In genomic region chr6:149934249-149935156, GRCh38 we compare ENCODE assay signal across 1 cellular context.
TF ChIP-seq lines count a peak whose summit lies in the region.

No MANE protein-coding gene starts in this region.

TF ChIP-seq in K562, 482 proteins besides CTCF, POLR2A, EP300 and RAD21 (continued from another document and continues in another):
- TF ChIP-seq RFX5 (IDR thresholded peaks at IDR 0.05; ENCODE audit: low read depth, low read length): no peak
- TF ChIP-seq ZNF644 (tag; IDR thresholded peaks at IDR 0.05; ENCODE audit: low read depth): no peak
- peak; percentile 69; the same call in 1 of the 2 replicates for TF ChIP-seq NBN (IDR thresholded peaks at IDR 0.05; ENCODE audit: low read depth)
- TF ChIP-seq FOXJ3 (CRISPR knock-in tag; IDR thresholded peaks at IDR 0.05): no peak
- TF ChIP-seq POLR2G (IDR thresholded peaks at IDR 0.05; ENCODE audit: low read depth, low read length): no peak
- TF ChIP-seq, protein P1, sequence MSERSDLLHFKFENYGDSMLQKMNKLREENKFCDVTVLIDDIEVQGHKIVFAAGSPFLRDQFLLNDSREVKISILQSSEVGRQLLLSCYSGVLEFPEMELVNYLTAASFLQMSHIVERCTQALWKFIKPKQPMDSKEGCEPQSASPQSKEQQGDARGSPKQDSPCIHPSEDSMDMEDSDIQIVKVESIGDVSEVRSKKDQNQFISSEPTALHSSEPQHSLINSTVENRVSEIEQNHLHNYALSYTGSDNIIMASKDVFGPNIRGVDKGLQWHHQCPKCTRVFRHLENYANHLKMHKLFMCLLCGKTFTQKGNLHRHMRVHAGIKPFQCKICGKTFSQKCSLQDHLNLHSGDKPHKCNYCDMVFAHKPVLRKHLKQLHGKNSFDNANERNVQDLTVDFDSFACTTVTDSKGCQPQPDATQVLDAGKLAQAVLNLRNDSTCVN (CRISPR knock-in tag; IDR thresholded peaks at IDR 0.05): no peak; the same call in 1 of the 2 replicates
- TF ChIP-seq RBM34 (IDR thresholded peaks at IDR 0.05; ENCODE audit: borderline replicate concordance, insufficient read depth, low read length): no peak
- no peak for TF ChIP-seq PRMT5 (CRISPR knock-in tag; IDR thresholded peaks at IDR 0.05)
- no peak for TF ChIP-seq HMGN3 (IDR thresholded peaks at IDR 0.05; ENCODE audit: borderline replicate concordance, extremely low read depth, insufficient read length, low read depth, low read length)
- no peak for TF ChIP-seq ZNF133 (CRISPR knock-in tag; IDR thresholded peaks at IDR 0.05)
- TF ChIP-seq HOXB6 (CRISPR knock-in tag; IDR thresholded peaks at IDR 0.05; ENCODE audit: borderline replicate concordance): no peak
- peak; percentile 81 for TF ChIP-seq FOSL1 (tag; conservative IDR thresholded peaks at IDR 0.05)
- TF ChIP-seq GTF2A2 (tag; IDR thresholded peaks at IDR 0.05): no peak
- no peak for TF ChIP-seq TAF15 (IDR thresholded peaks at IDR 0.05; ENCODE audit: low read depth, low read length)
- TF ChIP-seq SMARCA5 (IDR thresholded peaks at IDR 0.05): 0 out of 2 replicates have a peak, but pooled peaks have one; percentile 32
- no peak for TF ChIP-seq ZNF311 (CRISPR knock-in tag; IDR thresholded peaks at IDR 0.05)
- TF ChIP-seq KDM5B (IDR thresholded peaks at IDR 0.05; ENCODE audit: insufficient replicate concordance, low read depth, low read length): no peak
- TF ChIP-seq BRD4 (IDR thresholded peaks at IDR 0.05): no peak
- TF ChIP-seq ZNF431 (CRISPR knock-in tag; IDR thresholded peaks at IDR 0.05): no peak
- no peak for TF ChIP-seq SAFB (IDR thresholded peaks at IDR 0.05; ENCODE audit: borderline replicate concordance, low read depth, low read length)
- TF ChIP-seq NCOA4 (IDR thresholded peaks at IDR 0.05; ENCODE audit: partially characterized antibody): no peak
- no peak for TF ChIP-seq ZNF140 (CRISPR knock-in tag; IDR thresholded peaks at IDR 0.05)
- TF ChIP-seq, protein P2, sequence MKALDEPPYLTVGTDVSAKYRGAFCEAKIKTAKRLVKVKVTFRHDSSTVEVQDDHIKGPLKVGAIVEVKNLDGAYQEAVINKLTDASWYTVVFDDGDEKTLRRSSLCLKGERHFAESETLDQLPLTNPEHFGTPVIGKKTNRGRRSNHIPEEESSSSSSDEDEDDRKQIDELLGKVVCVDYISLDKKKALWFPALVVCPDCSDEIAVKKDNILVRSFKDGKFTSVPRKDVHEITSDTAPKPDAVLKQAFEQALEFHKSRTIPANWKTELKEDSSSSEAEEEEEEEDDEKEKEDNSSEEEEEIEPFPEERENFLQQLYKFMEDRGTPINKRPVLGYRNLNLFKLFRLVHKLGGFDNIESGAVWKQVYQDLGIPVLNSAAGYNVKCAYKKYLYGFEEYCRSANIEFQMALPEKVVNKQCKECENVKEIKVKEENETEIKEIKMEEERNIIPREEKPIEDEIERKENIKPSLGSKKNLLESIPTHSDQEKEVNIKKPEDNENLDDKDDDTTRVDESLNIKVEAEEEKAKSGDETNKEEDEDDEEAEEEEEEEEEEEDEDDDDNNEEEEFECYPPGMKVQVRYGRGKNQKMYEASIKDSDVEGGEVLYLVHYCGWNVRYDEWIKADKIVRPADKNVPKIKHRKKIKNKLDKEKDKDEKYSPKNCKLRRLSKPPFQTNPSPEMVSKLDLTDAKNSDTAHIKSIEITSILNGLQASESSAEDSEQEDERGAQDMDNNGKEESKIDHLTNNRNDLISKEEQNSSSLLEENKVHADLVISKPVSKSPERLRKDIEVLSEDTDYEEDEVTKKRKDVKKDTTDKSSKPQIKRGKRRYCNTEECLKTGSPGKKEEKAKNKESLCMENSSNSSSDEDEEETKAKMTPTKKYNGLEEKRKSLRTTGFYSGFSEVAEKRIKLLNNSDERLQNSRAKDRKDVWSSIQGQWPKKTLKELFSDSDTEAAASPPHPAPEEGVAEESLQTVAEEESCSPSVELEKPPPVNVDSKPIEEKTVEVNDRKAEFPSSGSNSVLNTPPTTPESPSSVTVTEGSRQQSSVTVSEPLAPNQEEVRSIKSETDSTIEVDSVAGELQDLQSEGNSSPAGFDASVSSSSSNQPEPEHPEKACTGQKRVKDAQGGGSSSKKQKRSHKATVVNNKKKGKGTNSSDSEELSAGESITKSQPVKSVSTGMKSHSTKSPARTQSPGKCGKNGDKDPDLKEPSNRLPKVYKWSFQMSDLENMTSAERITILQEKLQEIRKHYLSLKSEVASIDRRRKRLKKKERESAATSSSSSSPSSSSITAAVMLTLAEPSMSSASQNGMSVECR (CRISPR knock-in tag; IDR thresholded peaks at IDR 0.05): no peak
- no peak for TF ChIP-seq LARP7 (IDR thresholded peaks at IDR 0.05)
- TF ChIP-seq MTF1 (CRISPR knock-in tag; IDR thresholded peaks at IDR 0.05; ENCODE audit: borderline replicate concordance): no peak
- TF ChIP-seq HDAC8 (tag; IDR thresholded peaks at IDR 0.05): no peak
- TF ChIP-seq SIN3A (IDR thresholded peaks at IDR 0.05; ENCODE audit: borderline replicate concordance in 2 of 2, control insufficient read depth in 1 of 2, low read depth in 2 of 2, low read length in 2 of 2): no peak
- TF ChIP-seq ADNP (tag; IDR thresholded peaks at IDR 0.05): no peak
- no peak for TF ChIP-seq ZNF121 (CRISPR knock-in tag; conservative IDR thresholded peaks at IDR 0.05)
- TF ChIP-seq RBM14 (IDR thresholded peaks at IDR 0.05; ENCODE audit: borderline replicate concordance, insufficient read depth, low read depth, low read length): no peak
- TF ChIP-seq CUX1 (CRISPR knock-in tag; IDR thresholded peaks at IDR 0.05): no peak
- TF ChIP-seq CHD1 (IDR thresholded peaks at IDR 0.05; ENCODE audit: low read length): no peak
- TF ChIP-seq ZNF347 (CRISPR knock-in tag; IDR thresholded peaks at IDR 0.05; ENCODE audit: low read depth): no peak
- TF ChIP-seq POU5F1 (IDR thresholded peaks at IDR 0.05; ENCODE audit: borderline replicate concordance, low read depth, low read length, partially characterized antibody): no peak
- TF ChIP-seq, protein P3, sequence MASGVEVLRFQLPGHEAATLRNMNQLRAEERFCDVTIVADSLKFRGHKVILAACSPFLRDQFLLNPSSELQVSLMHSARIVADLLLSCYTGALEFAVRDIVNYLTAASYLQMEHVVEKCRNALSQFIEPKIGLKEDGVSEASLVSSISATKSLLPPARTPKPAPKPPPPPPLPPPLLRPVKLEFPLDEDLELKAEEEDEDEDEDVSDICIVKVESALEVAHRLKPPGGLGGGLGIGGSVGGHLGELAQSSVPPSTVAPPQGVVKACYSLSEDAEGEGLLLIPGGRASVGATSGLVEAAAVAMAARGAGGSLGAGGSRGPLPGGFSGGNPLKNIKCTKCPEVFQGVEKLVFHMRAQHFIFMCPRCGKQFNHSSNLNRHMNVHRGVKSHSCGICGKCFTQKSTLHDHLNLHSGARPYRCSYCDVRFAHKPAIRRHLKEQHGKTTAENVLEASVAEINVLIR (CRISPR knock-in tag; IDR thresholded peaks at IDR 0.05): peak; percentile 88
- peak; percentile 74 for TF ChIP-seq ESRRA (IDR thresholded peaks at IDR 0.05; ENCODE audit: borderline replicate concordance, low read depth)
- TF ChIP-seq, protein P4, sequence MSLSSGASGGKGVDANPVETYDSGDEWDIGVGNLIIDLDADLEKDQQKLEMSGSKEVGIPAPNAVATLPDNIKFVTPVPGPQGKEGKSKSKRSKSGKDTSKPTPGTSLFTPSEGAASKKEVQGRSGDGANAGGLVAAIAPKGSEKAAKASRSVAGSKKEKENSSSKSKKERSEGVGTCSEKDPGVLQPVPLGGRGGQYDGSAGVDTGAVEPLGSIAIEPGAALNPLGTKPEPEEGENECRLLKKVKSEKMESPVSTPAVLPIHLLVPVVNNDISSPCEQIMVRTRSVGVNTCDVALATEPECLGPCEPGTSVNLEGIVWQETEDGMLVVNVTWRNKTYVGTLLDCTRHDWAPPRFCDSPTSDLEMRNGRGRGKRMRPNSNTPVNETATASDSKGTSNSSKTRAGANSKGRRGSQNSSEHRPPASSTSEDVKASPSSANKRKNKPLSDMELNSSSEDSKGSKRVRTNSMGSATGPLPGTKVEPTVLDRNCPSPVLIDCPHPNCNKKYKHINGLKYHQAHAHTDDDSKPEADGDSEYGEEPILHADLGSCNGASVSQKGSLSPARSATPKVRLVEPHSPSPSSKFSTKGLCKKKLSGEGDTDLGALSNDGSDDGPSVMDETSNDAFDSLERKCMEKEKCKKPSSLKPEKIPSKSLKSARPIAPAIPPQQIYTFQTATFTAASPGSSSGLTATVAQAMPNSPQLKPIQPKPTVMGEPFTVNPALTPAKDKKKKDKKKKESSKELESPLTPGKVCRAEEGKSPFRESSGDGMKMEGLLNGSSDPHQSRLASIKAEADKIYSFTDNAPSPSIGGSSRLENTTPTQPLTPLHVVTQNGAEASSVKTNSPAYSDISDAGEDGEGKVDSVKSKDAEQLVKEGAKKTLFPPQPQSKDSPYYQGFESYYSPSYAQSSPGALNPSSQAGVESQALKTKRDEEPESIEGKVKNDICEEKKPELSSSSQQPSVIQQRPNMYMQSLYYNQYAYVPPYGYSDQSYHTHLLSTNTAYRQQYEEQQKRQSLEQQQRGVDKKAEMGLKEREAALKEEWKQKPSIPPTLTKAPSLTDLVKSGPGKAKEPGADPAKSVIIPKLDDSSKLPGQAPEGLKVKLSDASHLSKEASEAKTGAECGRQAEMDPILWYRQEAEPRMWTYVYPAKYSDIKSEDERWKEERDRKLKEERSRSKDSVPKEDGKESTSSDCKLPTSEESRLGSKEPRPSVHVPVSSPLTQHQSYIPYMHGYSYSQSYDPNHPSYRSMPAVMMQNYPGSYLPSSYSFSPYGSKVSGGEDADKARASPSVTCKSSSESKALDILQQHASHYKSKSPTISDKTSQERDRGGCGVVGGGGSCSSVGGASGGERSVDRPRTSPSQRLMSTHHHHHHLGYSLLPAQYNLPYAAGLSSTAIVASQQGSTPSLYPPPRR (CRISPR knock-in tag; IDR thresholded peaks at IDR 0.05; ENCODE audit: borderline replicate concordance): no peak
- TF ChIP-seq CREB1 (IDR thresholded peaks at IDR 0.05): peak; percentile 98
- TF ChIP-seq CREB1 (CRISPR knock-in tag; IDR thresholded peaks at IDR 0.05): peak; percentile 98
- TF ChIP-seq SUPT5H (IDR thresholded peaks at IDR 0.05): no peak
- no peak for TF ChIP-seq SIX5 (IDR thresholded peaks at IDR 0.05; ENCODE audit: borderline replicate concordance in 1 of 2, insufficient read depth in 1 of 2, low read depth in 1 of 2, low read length in 2 of 2)
- TF ChIP-seq ZNF445 (CRISPR knock-in tag; IDR thresholded peaks at IDR 0.05; ENCODE audit: low read depth): no peak
- no peak for TF ChIP-seq KLF10 (CRISPR knock-in tag; IDR thresholded peaks at IDR 0.05)
- TF ChIP-seq HDAC3 (IDR thresholded peaks at IDR 0.05; ENCODE audit: borderline replicate concordance, partially characterized antibody): peak; percentile 54
- peak; percentile 72 for TF ChIP-seq RB1 (IDR thresholded peaks at IDR 0.05; ENCODE audit: low read depth)
- no peak for TF ChIP-seq SNIP1 (IDR thresholded peaks at IDR 0.05; ENCODE audit: low read depth)
- no peak for TF ChIP-seq ZNF408 (CRISPR knock-in tag; IDR thresholded peaks at IDR 0.05; ENCODE audit: low read depth)
- no peak for TF ChIP-seq TEAD2 (tag; IDR thresholded peaks at IDR 0.05)
- TF ChIP-seq HCFC1 (IDR thresholded peaks at IDR 0.05; ENCODE audit: low read depth, low read length): no peak
- TF ChIP-seq MXD1 (CRISPR knock-in tag; IDR thresholded peaks at IDR 0.05; ENCODE audit: borderline replicate concordance, poor library complexity, severe bottlenecking): no peak
- no peak for TF ChIP-seq MIER1 (IDR thresholded peaks at IDR 0.05; ENCODE audit: low read depth)
- TF ChIP-seq MCM7 (IDR thresholded peaks at IDR 0.05): no peak
- TF ChIP-seq GATAD2B (IDR thresholded peaks at IDR 0.05; ENCODE audit: borderline replicate concordance): no peak
- TF ChIP-seq SMARCA4 (IDR thresholded peaks at IDR 0.05): no peak
- TF ChIP-seq ZFPM2 (CRISPR knock-in tag; IDR thresholded peaks at IDR 0.05): no peak
- no peak for TF ChIP-seq HLTF (IDR thresholded peaks at IDR 0.05)
